Comparison of ENCODE assay signal across 32 cellular contexts in genomic region chr2:9364373-9364772, GRCh38.
"Had no signal": no experiment of that assay in that cellular context is flagged by ENCODE, and none has a peak within 500 bp of the region (broad histone marks: within the 10 kb centered on the region; RNA-seq: fewer than 3 reads in every experiment).

No MANE protein-coding gene starts in this region.

- H3K4me1 ChIP-seq: body of pancreas, breast epithelium, Peyer's patch had no signal

- H3K36me3 Mint-ChIP-seq: activated naive CD4-positive, alpha-beta T cell treated with anti-CD3 and anti-CD28 coated beads, Interleukin-2, amount 50 U/mL, for 24 hours; activated naive CD8-positive, alpha-beta T cell treated with anti-CD3 and anti-CD28 coated beads, Interleukin-2, amount 10 ng/mL, durations not matched to agents 7 days and 5 days had no signal

- H3K9me3 ChIP-seq: body of pancreas, breast epithelium, MG63, Peyer's patch, SJSA1 had no signal

- H3K27me3 ChIP-seq: body of pancreas, breast epithelium, MG63, Peyer's patch, SJSA1 had no signal

- H3K27ac ChIP-seq: body of pancreas, breast epithelium, Peyer's patch, SJSA1, WERI-Rb-1 had no signal

- H3K36me3 ChIP-seq: breast epithelium had no signal

- H3K4me1 Mint-ChIP-seq: activated CD4-positive, alpha-beta T cell treated with anti-CD3 and anti-CD28 coated beads, Interleukin-2, amount 10 ng/mL, durations not matched to agents 24 days and 14 days; activated naive CD4-positive, alpha-beta T cell treated with anti-CD3 and anti-CD28 coated beads, Interleukin-2, amount 50 U/mL, for 24 hours; activated naive CD8-positive, alpha-beta T cell treated with anti-CD3 and anti-CD28 coated beads, Interleukin-2, amount 10 ng/mL, durations not matched to agents 7 days and 5 days had no signal

- DNase-seq: activated CD4-positive, alpha-beta T cell treated with anti-CD3 and anti-CD28 coated beads, Interleukin-2, amount 10 ng/mL, durations not matched to agents 24 days and 14 days; activated CD4-positive, alpha-beta T cell treated with anti-CD3 and anti-CD28 coated beads, Interleukin-2, amount 50 U/mL, for 4 hours; activated CD8-positive, alpha-beta T cell treated with anti-CD3 and anti-CD28 coated beads for 36 hours; activated gamma-delta T cell; activated naive CD4-positive, alpha-beta T cell treated with Interleukin-2 at 50 U/mL for 16 hours; activated naive CD8-positive, alpha-beta T cell treated with anti-CD3 and anti-CD28 coated beads, Interleukin-2, amount 10 ng/mL, durations not matched to agents 7 days and 5 days; activated T-cell treated with anti-CD3 and anti-CD28 coated beads, Interleukin-2, amount 50 U/mL, for 1 hour; activated T-cell treated with anti-CD3 and anti-CD28 coated beads, Interleukin-2, amount 50 U/mL, for 72 hours; amygdala; body of pancreas; caudate nucleus; cerebellar nuclear complex; Kasumi-1; MG63; NCI-H1048; NCI-H1105 treated with DMSO at 0.1 percent for 48 hours; NCI-H1436; NCI-H1694; NCI-H2029; NCI-H345; NCI-H524 treated with DMSO at 0.1 percent for 48 hours; NK-92 treated with Interleukin-12 subunit alpha and Interleukin-12 subunit beta, amount 100 ng/mL, for 24 hours; PC-3; Peyer's patch; RPMI8226; SHP77 treated with DMSO at 0.1 percent for 48 hours; T1000; WERI-Rb-1 had no signal

- H3K4me3 Mint-ChIP-seq: activated CD4-positive, alpha-beta T cell treated with anti-CD3 and anti-CD28 coated beads, Interleukin-2, amount 10 ng/mL, durations not matched to agents 24 days and 14 days; activated CD8-positive, alpha-beta T cell treated with anti-CD3 and anti-CD28 coated beads for 36 hours; activated naive CD4-positive, alpha-beta T cell treated with anti-CD3 and anti-CD28 coated beads, Interleukin-2, amount 50 U/mL, for 24 hours; activated naive CD8-positive, alpha-beta T cell treated with anti-CD3 and anti-CD28 coated beads, Interleukin-2, amount 10 ng/mL, durations not matched to agents 7 days and 5 days; activated T-cell treated with anti-CD3 and anti-CD28 coated beads, Interleukin-2, amount 50 U/mL, for 72 hours had no signal

- H3K4me3 ChIP-seq: body of pancreas, breast epithelium, MG63, Peyer's patch, SJSA1 had no signal

- H3K27ac Mint-ChIP-seq: activated CD4-positive, alpha-beta T cell treated with anti-CD3 and anti-CD28 coated beads, Interleukin-2, amount 10 ng/mL, durations not matched to agents 24 days and 14 days; activated CD8-positive, alpha-beta T cell treated with anti-CD3 and anti-CD28 coated beads for 36 hours; activated naive CD4-positive, alpha-beta T cell treated with anti-CD3 and anti-CD28 coated beads, Interleukin-2, amount 50 U/mL, for 24 hours; activated naive CD8-positive, alpha-beta T cell treated with anti-CD3 and anti-CD28 coated beads, Interleukin-2, amount 10 ng/mL, durations not matched to agents 7 days and 5 days; activated T-cell treated with anti-CD3 and anti-CD28 coated beads, Interleukin-2, amount 50 U/mL, for 72 hours; activated T-helper 2 cell treated with anti-CD3 and anti-CD28 coated beads, Interferon-gamma antibody, Interleukin-2, Interleukin-4, amounts not matched to agents 10 μg/mL and 5 μg/mL and 100 μg/mL, durations not matched to agents 14 hours and 24 hours and 36 hours had no signal

- ATAC-seq: activated CD8-positive, alpha-beta T cell treated with anti-CD3 and anti-CD28 coated beads for 36 hours; activated T-cell treated with anti-CD3 and anti-CD28 coated beads, Interleukin-2, amount 50 U/mL, for 72 hours; body of pancreas; PC-3 had no signal

- H3K9me3 Mint-ChIP-seq: activated CD4-positive, alpha-beta T cell treated with anti-CD3 and anti-CD28 coated beads, Interleukin-2, amount 10 ng/mL, durations not matched to agents 24 days and 14 days; activated CD8-positive, alpha-beta T cell treated with anti-CD3 and anti-CD28 coated beads for 36 hours; activated naive CD4-positive, alpha-beta T cell treated with anti-CD3 and anti-CD28 coated beads, Interleukin-2, amount 50 U/mL, for 24 hours; activated naive CD8-positive, alpha-beta T cell treated with anti-CD3 and anti-CD28 coated beads, Interleukin-2, amount 10 ng/mL, durations not matched to agents 7 days and 5 days; activated T-cell treated with anti-CD3 and anti-CD28 coated beads, Interleukin-2, amount 50 U/mL, for 72 hours; activated T-helper 2 cell treated with anti-CD3 and anti-CD28 coated beads, Interferon-gamma antibody, Interleukin-2, Interleukin-4, amounts not matched to agents 10 μg/mL and 5 μg/mL and 100 μg/mL, durations not matched to agents 14 hours and 24 hours and 36 hours had no signal
